8 cellular contexts compared by ENCODE assay signal in genomic region chr14:23539209-23539866, GRCh38. TPM values are rescaled to one million over a fixed set of nuclear protein-coding genes. Genes with fewer than 3 reads are reported as not detected.
DNase-seq lines count a peak whose midpoint lies in the region; ATAC-seq and TF ChIP-seq lines count a peak whose summit lies in the region.

No MANE protein-coding gene starts in this region.

- peak; percentile 78 for ATAC-seq in CD4-positive, alpha-beta T cell (ENCODE audit: poor library complexity)
- peak; percentile 49 for ATAC-seq in GM18511 (IDR thresholded peaks at IDR 0.05; ENCODE audit: unreplicated experiment)
- peak; percentile 66 for ATAC-seq in activated T-helper 17 cell treated with anti-CD3 and anti-CD28 coated beads, Interleukin-2, amount 50 U/mL, for 72 hours (replicated peaks)

- H3K27ac Mint-ChIP-seq in CD4-positive, alpha-beta T cell: no peak overlapping the region
- no peak overlapping the region for H3K27ac Mint-ChIP-seq in activated T-helper 17 cell treated with anti-CD3 and anti-CD28 coated beads, Interleukin-2, amount 50 U/mL, for 72 hours
- peak overlapping the region; percentile 96 for H3K27ac Mint-ChIP-seq in glutamatergic neuron (ENCODE audit: unreplicated experiment)

- TF ChIP-seq POLR2A in vagina (IDR thresholded peaks at IDR 0.05): no peak

- no peaks in the 10 kb centered on the region for H3K4me1 Mint-ChIP-seq in CD4-positive, alpha-beta T cell (ENCODE audit: low read depth)
- peaks cover 5% of the 10 kb centered on the region for H3K4me1 Mint-ChIP-seq in activated T-helper 17 cell treated with anti-CD3 and anti-CD28 coated beads, Interleukin-2, amount 50 U/mL, for 72 hours
- peaks cover 44% of the 10 kb centered on the region for H3K4me1 Mint-ChIP-seq in glutamatergic neuron (ENCODE audit: low read depth, unreplicated experiment)

- H3K4me1 ChIP-seq in vagina: no peaks in the 10 kb centered on the region

- no peaks in the 10 kb centered on the region for H3K9me3 Mint-ChIP-seq in CD4-positive, alpha-beta T cell
- H3K9me3 Mint-ChIP-seq in activated T-helper 17 cell treated with anti-CD3 and anti-CD28 coated beads, Interleukin-2, amount 50 U/mL, for 72 hours: no peaks in the 10 kb centered on the region
- no peaks in the 10 kb centered on the region for H3K9me3 Mint-ChIP-seq in glutamatergic neuron (ENCODE audit: unreplicated experiment)

- no peak overlapping the region for H3K4me3 ChIP-seq in vagina

- H3K9me3 ChIP-seq in CD4-positive, alpha-beta T cell (ENCODE audit: control insufficient read depth, low read length): no peaks in the 10 kb centered on the region
- H3K9me3 ChIP-seq in vagina: no peaks in the 10 kb centered on the region

- H3K36me3 Mint-ChIP-seq in CD4-positive, alpha-beta T cell (ENCODE audit: low read depth): no peaks in the 10 kb centered on the region
- H3K36me3 Mint-ChIP-seq in activated T-helper 17 cell treated with anti-CD3 and anti-CD28 coated beads, Interleukin-2, amount 50 U/mL, for 72 hours (ENCODE audit: low read depth): no peaks in the 10 kb centered on the region
- no peaks in the 10 kb centered on the region for H3K36me3 Mint-ChIP-seq in glutamatergic neuron (ENCODE audit: unreplicated experiment)

- peaks cover 5% of the 10 kb centered on the region for H3K27me3 Mint-ChIP-seq in CD4-positive, alpha-beta T cell
- H3K27me3 Mint-ChIP-seq in activated T-helper 17 cell treated with anti-CD3 and anti-CD28 coated beads, Interleukin-2, amount 50 U/mL, for 72 hours: no peaks in the 10 kb centered on the region
- H3K27me3 Mint-ChIP-seq in glutamatergic neuron (ENCODE audit: unreplicated experiment): peaks cover 6% of the 10 kb centered on the region

- DNase-seq in CD4-positive, alpha-beta T cell: peak in 1 of 10 experiments; percentile 10
- DNase-seq in NCI-H146 treated with DMSO at 0.1 percent for 48 hours (lab: John Stamatoyannopoulos, UW; ENCODE audit: unreplicated experiment): peak; percentile 41
- peak; percentile 70 for DNase-seq in glutamatergic neuron
- peak; percentile 86 for DNase-seq in pons (ENCODE audit: low spot score)
- DNase-seq in vagina (ENCODE audit: extremely low spot score in 2 of 2): no peak
- DNase-seq in GF-D8 (lab: John Stamatoyannopoulos, UW): no peak

- H3K27ac ChIP-seq in CD4-positive, alpha-beta T cell (ENCODE audit: low read depth, low read length): no peak overlapping the region
- H3K27ac ChIP-seq in vagina: no peak overlapping the region

- H3K27me3 ChIP-seq in CD4-positive, alpha-beta T cell (ENCODE audit: control insufficient read depth, insufficient read depth, low read length): no peaks in the 10 kb centered on the region
- H3K27me3 ChIP-seq in vagina: no peaks in the 10 kb centered on the region

- POLR2A ChIA-PET in CD4-positive, alpha-beta T cell (lab: Charles Lee): no interaction called here

- CTCF ChIA-PET in CD4-positive, alpha-beta T cell (lab: Charles Lee): interaction anchor here (1.7 kb wide), 1 partner anchor 10 kb away, joined by 4 read pairs; no protein-coding TSS in a partner anchor

- intact Hi-C loops in CD4-positive, alpha-beta T cell (cut with DNase I, micrococcal nuclease): loop anchor here (1.0 kb wide), 1 partner anchor 61 kb away; no protein-coding TSS in a partner anchor
- intact Hi-C loops in vagina (cut with DNase I): no loop called here

- peak; percentile 78 for TF ChIP-seq CTCF in CD4-positive, alpha-beta T cell (IDR thresholded peaks at IDR 0.05)
- TF ChIP-seq CTCF in glutamatergic neuron (IDR thresholded peaks at IDR 0.05; ENCODE audit: partially characterized antibody, unreplicated experiment): peak; percentile 89
- TF ChIP-seq CTCF in vagina (IDR thresholded peaks at IDR 0.05): peak in 1 of 3 experiments; percentile 35

- no peak overlapping the region for H3K4me3 Mint-ChIP-seq in CD4-positive, alpha-beta T cell
- no peak overlapping the region for H3K4me3 Mint-ChIP-seq in activated T-helper 17 cell treated with anti-CD3 and anti-CD28 coated beads, Interleukin-2, amount 50 U/mL, for 72 hours
- peak overlapping the region; percentile 45 for H3K4me3 Mint-ChIP-seq in glutamatergic neuron (ENCODE audit: unreplicated experiment)

- H3K36me3 ChIP-seq in vagina: no peaks in the 10 kb centered on the region

RNA-seq across cellular contexts. Expression of gene ZFHX2, which starts 12.2 kb away (rescaled TPM):
- total RNA-seq in CD4-positive, alpha-beta T cell: under 1 TPM; 0.19 to 0.22 TPM
- total RNA-seq in activated T-helper 17 cell treated with anti-CD3 and anti-CD28 coated beads, Interleukin-2, amount 50 U/mL, for 72 hours: 1 to 10 TPM; 2.1 to 2.3 TPM
- 39.1 TPM for total RNA-seq in glutamatergic neuron (ENCODE audit: unreplicated experiment)
- total RNA-seq in vagina: 0.74 TPM

RNA-seq across cellular contexts. Expression of gene THTPA, which starts 16.7 kb away (rescaled TPM):
- total RNA-seq in CD4-positive, alpha-beta T cell: 10 to 100 TPM; 13.0 to 13.4 TPM
- total RNA-seq in activated T-helper 17 cell treated with anti-CD3 and anti-CD28 coated beads, Interleukin-2, amount 50 U/mL, for 72 hours: 1 to 10 TPM; 7.3 to 8.7 TPM
- total RNA-seq in glutamatergic neuron (ENCODE audit: unreplicated experiment) (19.3 TPM), vagina (15.0 TPM)

RNA-seq across cellular contexts. Expression of gene AP1G2, which starts 28.3 kb away (rescaled TPM):
- total RNA-seq in CD4-positive, alpha-beta T cell: 100 to 1,000 TPM; 193 to 198 TPM
- total RNA-seq in activated T-helper 17 cell treated with anti-CD3 and anti-CD28 coated beads, Interleukin-2, amount 50 U/mL, for 72 hours: 100 to 1,000 TPM; 199 to 312 TPM
- 105 TPM for total RNA-seq in glutamatergic neuron (ENCODE audit: unreplicated experiment)
- total RNA-seq in vagina: 122 TPM

RNA-seq across cellular contexts. Expression of gene JPH4, which starts 39.3 kb away (rescaled TPM):
- total RNA-seq in CD4-positive, alpha-beta T cell: not detected
- not detected for total RNA-seq in activated T-helper 17 cell treated with anti-CD3 and anti-CD28 coated beads, Interleukin-2, amount 50 U/mL, for 72 hours
- total RNA-seq in glutamatergic neuron (ENCODE audit: unreplicated experiment) (52.7 TPM), vagina (10.6 TPM)

Comparison
In these comparisons a context has a peak if more than half of its experiments do, and no peak if none do; other contexts are left out.
1. DNase-seq: peak in NCI-H146 treated with DMSO at 0.1 percent for 48 hours (single experiment), glutamatergic neuron (single experiment) and pons (single experiment); none in vagina (0 of 2) and GF-D8 (single experiment).
2. RNA of gene ZFHX2, which starts 12.2 kb away (total RNA-seq): 39.1 TPM in glutamatergic neuron (single experiment); 2.1 to 2.3 TPM in activated T-helper 17 cell treated with anti-CD3 and anti-CD28 coated beads, Interleukin-2, amount 50 U/mL, for 72 hours, 0.74 TPM in vagina (single experiment) and 0.19 to 0.22 TPM in CD4-positive, alpha-beta T cell; every median in the first group is over 10 times any median in the second.
3. Peak in every context shown above with its lines, with median percentiles within 50 percentile points of each other: ATAC-seq.